ENCODE assay signal across 10 cellular contexts in genomic region chr20:10665027-10665561, GRCh38. TPM values are rescaled to one million over a fixed set of nuclear protein-coding genes. Genes with fewer than 3 reads are reported as not detected.
DNase-seq lines count a peak whose midpoint lies in the region; ATAC-seq, FAIRE-seq and TF ChIP-seq lines count a peak whose summit lies in the region.
"Had no signal": no experiment of that assay in that cellular context is flagged by ENCODE, and none has a peak within 500 bp of the region (broad histone marks: within the 10 kb centered on the region; RNA-seq: fewer than 3 reads in every experiment).

No MANE protein-coding gene starts in this region.

- H3K79me2 ChIP-seq in endothelial cell of umbilical vein (ENCODE audit: control insufficient read depth, insufficient read depth, low read length): peaks cover 72% of the 10 kb centered on the region
- peaks cover 95% of the 10 kb centered on the region for H3K79me2 ChIP-seq in neural progenitor cell (ENCODE audit: low read depth)

- peaks cover 54% of the 10 kb centered on the region for H3K4me1 ChIP-seq in endothelial cell of umbilical vein (ENCODE audit: control insufficient read depth, extremely low read depth, insufficient read depth, low read length)
- peaks cover 70% of the 10 kb centered on the region for H3K4me1 ChIP-seq in neural progenitor cell
- peaks cover 100% of the 10 kb centered on the region for H3K4me1 ChIP-seq in vagina

- H3K9ac ChIP-seq in endothelial cell of umbilical vein (replicated peaks; ENCODE audit: extremely low read depth, insufficient read depth, low read length): peak overlapping the region; percentile 29
- H3K9ac ChIP-seq in neural progenitor cell: no peak overlapping the region

- H3K4me1 Mint-ChIP-seq in neural progenitor cell: peaks cover 93% of the 10 kb centered on the region

- no peak for DNase-seq in Right ventricle myocardium superior
- DNase-seq in cardiac septum (ENCODE audit: low spot score): no peak
- DNase-seq in endothelial cell of umbilical vein (ENCODE audit: low read depth, low spot score): peak; percentile 46
- DNase-seq in neural progenitor cell (ENCODE audit: low spot score): no peak
- no peak for DNase-seq in vagina (ENCODE audit: extremely low spot score in 2 of 2)
- DNase-seq in OCI-M2 (lab: John Stamatoyannopoulos, UW; ENCODE audit: unreplicated experiment): no peak
- no peak for DNase-seq in RKO (ENCODE audit: low spot score)
- DNase-seq: NCI-H1436 treated with DMSO at 0.1 percent for 48 hours had no signal

- no peaks in the 10 kb centered on the region for H3K9me1 ChIP-seq in endothelial cell of umbilical vein (replicated peaks; ENCODE audit: control insufficient read depth, extremely low read depth, insufficient read depth, low read length)

- H3K27ac Mint-ChIP-seq in neural progenitor cell: peak overlapping the region; percentile 90

- dilution Hi-C loops in endothelial cell of umbilical vein (cut with MboI; ENCODE audit: extremely low pct_ligation_motif_present, low sequenced_read_pairs): no loop called here

- peak overlapping the region; percentile 11 for H2AFZ ChIP-seq in endothelial cell of umbilical vein (ENCODE audit: low read depth, low read length)
- no peak overlapping the region for H2AFZ ChIP-seq in neural progenitor cell (replicated peaks)

- no peaks in the 10 kb centered on the region for H3K9me3 Mint-ChIP-seq in neural progenitor cell

- BruUV-seq in endothelial cell of umbilical vein (replicated peaks; lab: Mats Ljungman, UMichigan): no TSS peak

- CTCF ChIA-PET in endothelial cell of umbilical vein (lab: Charles Lee): interaction anchor here (1.0 to 1.1 kb wide), 3 partner anchors 15 to 112 kb away, joined by 3 to 5 read pairs (median 3); no protein-coding TSS in a partner anchor

- H3K27ac ChIP-seq in endothelial cell of umbilical vein (ENCODE audit: insufficient read depth, low read depth, low read length) (peak overlapping the region; percentile 94), neural progenitor cell (no peak overlapping the region), vagina (peak overlapping the region; percentile 97)

- H3K9me3 ChIP-seq in endothelial cell of umbilical vein (replicated peaks; ENCODE audit: control insufficient read depth, insufficient read depth, low read length) (no peaks in the 10 kb centered on the region), neural progenitor cell (ENCODE audit: low read depth) (no peaks in the 10 kb centered on the region), vagina (no peaks in the 10 kb centered on the region)

- POLR2A ChIA-PET in endothelial cell of umbilical vein (lab: Charles Lee): no interaction called here

- H3K4me3 ChIP-seq in endothelial cell of umbilical vein (replicated peaks in 1 of 3; ENCODE audit: insufficient read depth in 1 of 3, low read depth in 1 of 3, low read length in 3 of 3) (no peak overlapping the region), neural progenitor cell (peak overlapping the region; percentile 29), vagina (peak overlapping the region in 1 of 2 donors; percentile 3)

- H3K36me3 ChIP-seq in endothelial cell of umbilical vein (ENCODE audit: control insufficient read depth in 2 of 2, extremely low read depth in 1 of 2, insufficient read depth in 2 of 2, low read length in 2 of 2): peaks cover 19 to 36% of the 10 kb centered on the region in 2 experiments
- peaks cover 15% of the 10 kb centered on the region for H3K36me3 ChIP-seq in neural progenitor cell
- H3K36me3 ChIP-seq in vagina: peaks cover 0 to 42% of the 10 kb centered on the region in 2 donors

- H3K27me3 ChIP-seq in endothelial cell of umbilical vein (ENCODE audit: control insufficient read depth in 2 of 2, insufficient read depth in 2 of 2, low read length in 2 of 2) (no peaks in the 10 kb centered on the region), neural progenitor cell (no peaks in the 10 kb centered on the region), vagina (no peaks in the 10 kb centered on the region)

- TF ChIP-seq POLR2A in endothelial cell of umbilical vein (IDR thresholded peaks at IDR 0.05; ENCODE audit: low read depth, low read length) (no peak), vagina (IDR thresholded peaks at IDR 0.05) (no peak)

- peak overlapping the region; percentile 51 for H3K4me2 ChIP-seq in endothelial cell of umbilical vein (ENCODE audit: insufficient read depth, low read length)
- peak overlapping the region; percentile 93 for H3K4me2 ChIP-seq in neural progenitor cell

- peaks cover 53% of the 10 kb centered on the region for H3K36me3 Mint-ChIP-seq in neural progenitor cell

- peaks cover 42% of the 10 kb centered on the region for H3F3A ChIP-seq in neural progenitor cell (ENCODE audit: low read depth)

- H4K20me1 ChIP-seq in endothelial cell of umbilical vein (replicated peaks; ENCODE audit: control insufficient read depth, extremely low read depth, insufficient read depth, low read length) (no peaks in the 10 kb centered on the region), neural progenitor cell (ENCODE audit: low read depth) (peaks cover 100% of the 10 kb centered on the region)

- peaks cover 2% of the 10 kb centered on the region for H3K27me3 Mint-ChIP-seq in neural progenitor cell (ENCODE audit: insufficient read depth, low read depth)

- peak overlapping the region; percentile 72 for H3K4me3 Mint-ChIP-seq in neural progenitor cell

- FAIRE-seq in endothelial cell of umbilical vein (lab: Jason Lieb, UNC): peak; percentile 44
- FAIRE-seq: GM18507 had no signal

- intact Hi-C loops in Right ventricle myocardium superior (cut with DNase I): no loop called here
- intact Hi-C loops in cardiac septum (cut with DNase I): loop anchor here (10.0 kb wide), 1 partner anchor 190 kb away; no protein-coding TSS in a partner anchor
- intact Hi-C loops in endothelial cell of umbilical vein (cut with micrococcal nuclease): no loop called here
- intact Hi-C loops in vagina (cut with DNase I): no loop called here

- TF ChIP-seq CTCF in endothelial cell of umbilical vein (IDR thresholded peaks at IDR 0.05; ENCODE audit: extremely low read depth in 1 of 2, insufficient read depth in 1 of 2, low read depth in 1 of 2, low read length in 2 of 2) (no peak), neural progenitor cell (IDR thresholded peaks at IDR 0.05) (no peak), vagina (IDR thresholded peaks at IDR 0.05) (no peak)

- ATAC-seq in Right ventricle myocardium superior (ENCODE audit: poor library complexity) (peak; percentile 34), HG03520 (IDR thresholded peaks at IDR 0.05; ENCODE audit: unreplicated experiment) (no peak)

TF ChIP-seq in endothelial cell of umbilical vein, 7 proteins besides CTCF, POLR2A, EP300 and RAD21:
- TF ChIP-seq POLR2AphosphoS5 (IDR thresholded peaks at IDR 0.05; ENCODE audit: insufficient read depth, low read depth, low read length) (no peak), GATA2 (IDR thresholded peaks at IDR 0.05; ENCODE audit: insufficient read depth, insufficient read length, low read depth, low read length) (no peak), FOS (IDR thresholded peaks at IDR 0.05; ENCODE audit: borderline replicate concordance, insufficient read depth, low read length) (no peak), MAX (IDR thresholded peaks at IDR 0.05; ENCODE audit: insufficient read depth, insufficient read length) (no peak), MYC (IDR thresholded peaks at IDR 0.05; ENCODE audit: low read depth, low read length) (no peak), EZH2 (IDR thresholded peaks at IDR 0.05; ENCODE audit: borderline replicate concordance, low read depth, low read length, severe bottlenecking) (no peak), JUN (IDR thresholded peaks at IDR 0.05; ENCODE audit: borderline replicate concordance, insufficient read depth, insufficient read length, low read depth) (no peak)

RNA-seq across cellular contexts. Expression of gene JAG1, which starts 8.7 kb away (rescaled TPM):
- total RNA-seq in Right ventricle myocardium superior (22.1 TPM), cardiac septum (42.1 TPM), endothelial cell of umbilical vein (31.7 and 37.0 TPM in 2 replicates), neural progenitor cell (ENCODE audit: low replicate concordance) (121 and 129 TPM in 2 replicates), vagina (185 TPM)
- 12.9 and 19.7 TPM in 2 replicates for polyA plus RNA-seq in endothelial cell of umbilical vein
- 9.4 and 9.5 TPM in 2 replicates for polyA plus RNA-seq in endothelial cell of umbilical vein (2011; cell fraction: cytosol; rRNA removed)
- polyA plus RNA-seq in endothelial cell of umbilical vein (2011; cell fraction: nucleus; rRNA removed): 77.1 and 97.3 TPM in 2 replicates
- polyA plus RNA-seq in endothelial cell of umbilical vein (2012): 32.6 and 33.6 TPM in 2 replicates
- polyA minus RNA-seq in endothelial cell of umbilical vein: 82.6 and 94.6 TPM in 2 replicates
- polyA minus RNA-seq in endothelial cell of umbilical vein (2011; cell fraction: cytosol; rRNA and poly(A)+ RNA removed): 2.4 TPM
- polyA minus RNA-seq in endothelial cell of umbilical vein (2011; cell fraction: nucleus; rRNA and poly(A)+ RNA removed): 94.2 and 172 TPM in 2 replicates
